ENCODE assay signal across 8 cellular contexts in the genomic region with DNA sequence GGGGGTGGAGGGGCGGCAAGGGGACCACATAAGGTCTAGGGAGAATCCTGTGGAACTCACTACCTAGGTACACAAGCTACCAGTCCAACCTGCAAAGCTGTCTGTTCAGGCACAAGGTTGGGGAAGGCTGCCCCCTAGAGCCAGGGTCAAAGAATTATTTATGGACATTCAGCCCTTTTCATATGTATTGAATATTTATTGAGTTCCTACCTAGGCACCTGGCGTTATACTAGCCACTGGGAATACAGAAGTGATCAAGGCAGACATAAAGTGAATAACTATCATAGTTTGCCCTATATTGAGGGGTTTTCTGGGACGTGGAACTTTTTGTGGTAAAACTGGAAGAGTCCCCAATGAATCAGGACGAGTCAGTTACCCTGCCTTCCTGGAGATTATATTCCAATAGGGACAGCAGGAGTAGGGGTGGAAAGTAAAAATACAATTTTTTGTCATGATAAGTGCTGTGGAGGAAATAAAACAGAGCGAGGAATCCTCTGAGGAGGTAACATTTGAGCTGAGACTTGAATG. TPM values are rescaled to one million over a fixed set of nuclear protein-coding genes. Genes with fewer than 3 reads are reported as not detected.
DNase-seq lines count a peak whose midpoint lies in the region; ATAC-seq and TF ChIP-seq lines count a peak whose summit lies in the region.

No MANE protein-coding gene starts in this region.

- H3K36me3 Mint-ChIP-seq in activated naive CD4-positive, alpha-beta T cell treated with anti-CD3 and anti-CD28 coated beads, Interleukin-2, amount 50 U/mL, for 24 hours = no peaks in the 10 kb centered on the region

- no peak overlapping the region for H3K4me3 ChIP-seq in DND-41 (ENCODE audit: low read depth in 1 of 2, low read length in 2 of 2)

- H3K9me3 ChIP-seq in DND-41 (ENCODE audit: insufficient read depth, low read length, severe bottlenecking) = no peaks in the 10 kb centered on the region

- no peak overlapping the region for H3K4me2 ChIP-seq in DND-41 (ENCODE audit: insufficient read depth, low read length)

- H3K36me3 ChIP-seq in DND-41 (ENCODE audit: insufficient read depth, low read length) = no peaks in the 10 kb centered on the region

- TF ChIP-seq CTCF in DND-41 (IDR thresholded peaks at IDR 0.05; ENCODE audit: borderline replicate concordance, extremely low read depth, low read length, poor library complexity, severe bottlenecking) = peak; percentile 67

- H3K9ac ChIP-seq in DND-41 (ENCODE audit: low read depth, low read length) = no peak overlapping the region

- in situ Hi-C loops in SK-MEL-5 (cut with HindIII; ENCODE audit: low pct_unique_long_range_greater_than_20kb, low sequenced_read_pairs) = no loop called here

- H3K9me3 Mint-ChIP-seq in activated naive CD4-positive, alpha-beta T cell treated with anti-CD3 and anti-CD28 coated beads, Interleukin-2, amount 50 U/mL, for 24 hours = no peaks in the 10 kb centered on the region

- no peaks in the 10 kb centered on the region for H3K27me3 Mint-ChIP-seq in activated naive CD4-positive, alpha-beta T cell treated with anti-CD3 and anti-CD28 coated beads, Interleukin-2, amount 50 U/mL, for 24 hours

- H2AFZ ChIP-seq in DND-41 (ENCODE audit: low read depth, low read length) = no peak overlapping the region

- H3K79me2 ChIP-seq in DND-41 (ENCODE audit: insufficient read depth, low read length) = no peaks in the 10 kb centered on the region

- peaks cover 3% of the 10 kb centered on the region; the same call in 1 of the 2 replicates for H4K20me1 ChIP-seq in DND-41 (ENCODE audit: insufficient read depth, low read length)

- H3K4me3 Mint-ChIP-seq in activated naive CD4-positive, alpha-beta T cell treated with anti-CD3 and anti-CD28 coated beads, Interleukin-2, amount 50 U/mL, for 24 hours = no peak overlapping the region

- DNase-seq in DND-41 (peak; percentile 63), SK-MEL-5 (ENCODE audit: low read depth, low spot score) (peak; percentile 70), hippocampal formation (lab: John Stamatoyannopoulos, UW) (peak; percentile 45 to 52), cerebellar nuclear complex (lab: John Stamatoyannopoulos, UW) (no peak)
- peak; percentile 73 for DNase-seq in stimulated activated CD4-positive, alpha-beta T cell treated with anti-CD3 and anti-CD28 coated beads, Interleukin-4, amount 100 ng/mL, for 1 hour

- peak overlapping the region; percentile 53 for H3K27ac Mint-ChIP-seq in activated naive CD4-positive, alpha-beta T cell treated with anti-CD3 and anti-CD28 coated beads, Interleukin-2, amount 50 U/mL, for 24 hours

- ATAC-seq in DND-41 (ENCODE audit: insufficient read depth, low read depth) (peak; percentile 55), HG03095 (IDR thresholded peaks at IDR 0.05; ENCODE audit: unreplicated experiment) (peak; percentile 56), HG02642 (IDR thresholded peaks at IDR 0.05; ENCODE audit: poor library complexity, unreplicated experiment) (no peak)

- no peak overlapping the region for H3K27ac ChIP-seq in DND-41 (ENCODE audit: low read length)

- no peaks in the 10 kb centered on the region for H3K4me1 ChIP-seq in DND-41 (ENCODE audit: insufficient read depth, low read length)

- peaks cover 15% of the 10 kb centered on the region for H3K27me3 ChIP-seq in DND-41 (ENCODE audit: insufficient read depth, low read length, poor library complexity)

- H3K4me1 Mint-ChIP-seq in activated naive CD4-positive, alpha-beta T cell treated with anti-CD3 and anti-CD28 coated beads, Interleukin-2, amount 50 U/mL, for 24 hours = peaks cover 3% of the 10 kb centered on the region

RNA-seq across cellular contexts. Expression of a gene that starts 5.8 kb away (rescaled TPM):
- total RNA-seq in SK-MEL-5 (2014; rRNA removed; shearing (Covaris generic)) = 12.7 and 12.9 TPM in 2 replicates
- 23.4 and 31.2 TPM in 2 replicates for polyA plus RNA-seq in SK-MEL-5 (2015; cell fraction: cytosol; rRNA removed)
- polyA plus RNA-seq in SK-MEL-5 (2015; cell fraction: nucleus; rRNA removed) = 12.6 and 20.3 TPM in 2 replicates

RNA-seq across cellular contexts. Expression of a gene that starts 8.6 kb away (rescaled TPM):
- total RNA-seq in SK-MEL-5 (2014; rRNA removed; shearing (Covaris generic)) = 1.1 and 1.3 TPM in 2 replicates
- polyA plus RNA-seq in SK-MEL-5 (2015; cell fraction: cytosol; rRNA removed) = 0.43 and 4.2 TPM in 2 replicates
- 2.9 and 9.0 TPM in 2 replicates for polyA plus RNA-seq in SK-MEL-5 (2015; cell fraction: nucleus; rRNA removed)

RNA-seq across cellular contexts. Expression of a gene that starts 42.0 kb away (rescaled TPM):
- not detected in 2 replicates for total RNA-seq in SK-MEL-5 (2014; rRNA removed; shearing (Covaris generic))
- polyA plus RNA-seq in SK-MEL-5 (2015; cell fraction: cytosol; rRNA removed) = not detected in 2 replicates
- polyA plus RNA-seq in SK-MEL-5 (2015; cell fraction: nucleus; rRNA removed) = not detected in 2 replicates

RNA-seq across cellular contexts. Expression of a gene that starts 52.4 kb away (rescaled TPM):
- 3.0 and 3.6 TPM in 2 replicates for total RNA-seq in SK-MEL-5 (2014; rRNA removed; shearing (Covaris generic))
- polyA plus RNA-seq in SK-MEL-5 (2015; cell fraction: cytosol; rRNA removed) = 12.3 and 17.0 TPM in 2 replicates
- 60.9 and 65.2 TPM in 2 replicates for polyA plus RNA-seq in SK-MEL-5 (2015; cell fraction: nucleus; rRNA removed)

Comparison
In these comparisons a context has a peak if more than half of its experiments do, and no peak if none do; other contexts are left out.
1. DNase-seq: peak in DND-41 (single experiment), SK-MEL-5 (single experiment), hippocampal formation (2 of 2) and stimulated activated CD4-positive, alpha-beta T cell treated with anti-CD3 and anti-CD28 coated beads, Interleukin-4, amount 100 ng/mL, for 1 hour (single experiment); none in cerebellar nuclear complex (0 of 2).